In genomic region chr9:27554712-27555111, GRCh38 we compare ENCODE assay signal across 10 cellular contexts. TPM values are rescaled to one million over a fixed set of nuclear protein-coding genes. Genes with fewer than 3 reads are reported as not detected.
"Had no signal": no experiment of that assay in that cellular context is flagged by ENCODE, and none has a peak within 500 bp of the region (broad histone marks: within the 10 kb centered on the region; RNA-seq: fewer than 3 reads in every experiment).

No MANE protein-coding gene starts in this region.

- H3K27ac ChIP-seq: KMS-11 had no signal

- DNase-seq: H7, HFFc6, KBM-7 had no signal

- FAIRE-seq: H1, HTR-8/SVneo had no signal

- H3K4me2 ChIP-seq: GM23338, KMS-11 had no signal

- H2AFZ ChIP-seq: GM23338 had no signal

- H3K9me3 ChIP-seq: HAP-1 had no signal

- H3K4me3 ChIP-seq: GM23338, HAP-1 had no signal

- ATAC-seq: GM23338, HCT116 had no signal

- H3K9ac ChIP-seq: KMS-11 had no signal

- H3K4me1 ChIP-seq: HAP-1 had no signal

RNA-seq across cellular contexts. Expression of gene MOB3B, which starts 25.1 kb away (rescaled TPM):
- total RNA-seq: HFFc6 had no signal

RNA-seq across cellular contexts. Expression of gene IFNK, which starts 30.6 kb away (rescaled TPM):
- total RNA-seq: GM23338, H1, H7, HFFc6, HT-29 had no signal
- polyA plus RNA-seq: GM23338, H1 had no signal
